In genomic region chr3:63228677-63229076, GRCh38 we compare ENCODE assay signal across 8 cellular contexts.
A peak's percentile ranks its signal among the peaks of the same experiment; 100 is the strongest.
DNase-seq lines count a peak whose midpoint lies in the region; ATAC-seq and TF ChIP-seq lines count a peak whose summit lies in the region.

No MANE protein-coding gene starts in this region.

- ATAC-seq in GM19438 (IDR thresholded peaks at IDR 0.05; ENCODE audit: low read depth, unreplicated experiment), result peak; percentile 81

- no peak overlapping the region for H3K4me2 ChIP-seq in parathyroid adenoma (ENCODE audit: low read length)

- no peaks in the 10 kb centered on the region for H3K36me3 ChIP-seq in parathyroid adenoma (ENCODE audit: control insufficient read depth, insufficient read depth, low read length)

- no peaks in the 10 kb centered on the region for H3K79me2 ChIP-seq in parathyroid adenoma

- no peak overlapping the region for H3K9ac ChIP-seq in parathyroid adenoma

- TF ChIP-seq CTCF in parathyroid adenoma (IDR thresholded peaks at IDR 0.05), result peak; percentile 74

- H2AFZ ChIP-seq in parathyroid adenoma, result peak overlapping the region; percentile 78

- peaks cover 12% of the 10 kb centered on the region for H3K4me1 ChIP-seq in parathyroid adenoma

- no peaks in the 10 kb centered on the region for H3K9me3 ChIP-seq in parathyroid adenoma (ENCODE audit: control insufficient read depth, low read length)

- no peak overlapping the region for H3K4me3 ChIP-seq in parathyroid adenoma (ENCODE audit: low read depth, low read length)

- peak; percentile 9 for DNase-seq in DMS 273 treated with DMSO at 0.1 percent for 48 hours (lab: John Stamatoyannopoulos, UW)
- peak; percentile 1 for DNase-seq in HPDE6-E6E7 (ENCODE audit: extremely low spot score)
- DNase-seq in OCI-M1 (lab: John Stamatoyannopoulos, UW), result peak; percentile 88
- DNase-seq in fibroblast of gingiva (ENCODE audit: low read depth), result peak; percentile 22
- DNase-seq in KG1 (lab: John Stamatoyannopoulos, UW), result no peak
- no peak for DNase-seq in cortex of kidney (lab: John Stamatoyannopoulos, UW)

- H3K27me3 ChIP-seq in parathyroid adenoma (ENCODE audit: control insufficient read depth, insufficient read depth, low read length), result no peaks in the 10 kb centered on the region

- peak overlapping the region; percentile 15 for H3K27ac ChIP-seq in parathyroid adenoma

Comparison
In these comparisons a context has a peak if more than half of its experiments do, and no peak if none do; other contexts are left out.
1. DNase-seq: peak in DMS 273 treated with DMSO at 0.1 percent for 48 hours (single experiment), HPDE6-E6E7 (single experiment), OCI-M1 (single experiment) and fibroblast of gingiva (single experiment); none in KG1 (single experiment) and cortex of kidney (single experiment).